7 cellular contexts compared by ENCODE assay signal in genomic region chr3:197734667-197735318, GRCh38. TPM values are rescaled to one million over a fixed set of nuclear protein-coding genes. Genes with fewer than 3 reads are reported as not detected.
A peak's percentile ranks its signal among the peaks of the same experiment; 100 is the strongest.
DNase-seq lines count a peak whose midpoint lies in the region; ATAC-seq and TF ChIP-seq lines count a peak whose summit lies in the region.

No MANE protein-coding gene starts in this region.

- no peaks in the 10 kb centered on the region for H3K9me2 ChIP-seq in PC-9 (ENCODE audit: insufficient read depth)

- no peak overlapping the region for H3K4me3 ChIP-seq in PC-9
- H3K4me3 ChIP-seq in osteoblast (ENCODE audit: insufficient read depth, low read length): no peak overlapping the region

- CTCF ChIA-PET in PC-9 (lab: Charles Lee): interaction anchor here (0.6 kb wide), 1 partner anchor 1207 kb away, joined by 3 read pairs; no protein-coding TSS in a partner anchor

- H3K27ac ChIP-seq in PC-9 (no peak overlapping the region), osteoblast (ENCODE audit: low read depth, low read length) (peak overlapping the region; percentile 11)

- no TSS peak for BruUV-seq in PC-9 (replicated peaks; lab: Mats Ljungman, UMichigan)

- peaks cover 19% of the 10 kb centered on the region for H3F3A ChIP-seq in PC-9 (ENCODE audit: insufficient read depth, low read depth)

- no peaks in the 10 kb centered on the region for H4K20me1 ChIP-seq in PC-9 (ENCODE audit: insufficient read depth)
- H4K20me1 ChIP-seq in osteoblast (ENCODE audit: insufficient read depth, low read length): no peaks in the 10 kb centered on the region

- ATAC-seq in GM19023 (IDR thresholded peaks at IDR 0.05; ENCODE audit: unreplicated experiment): peak; percentile 29
- ATAC-seq in HG02852 (IDR thresholded peaks at IDR 0.05; ENCODE audit: unreplicated experiment): peak; percentile 34

- H3K4me2 ChIP-seq in PC-9 (peak overlapping the region; percentile 97), osteoblast (ENCODE audit: insufficient read depth, low read length) (no peak overlapping the region)

- H3K4me1 ChIP-seq in PC-9 (replicated peaks; ENCODE audit: insufficient read depth): peaks cover 28% of the 10 kb centered on the region
- peaks cover 20% of the 10 kb centered on the region for H3K4me1 ChIP-seq in osteoblast (ENCODE audit: insufficient read depth, low read length)

- POLR2A ChIA-PET in PC-9 (lab: Charles Lee; ENCODE audit: unreplicated experiment): interaction anchor here (0.5 kb wide), 1 partner anchor 19 kb away, joined by 3 read pairs; no protein-coding TSS in a partner anchor

- intact Hi-C loops in PC-9 (cut with micrococcal nuclease; ENCODE audit: unreplicated experiment): no loop called here

- H3K27me3 ChIP-seq in PC-9 (ENCODE audit: insufficient read depth, low read depth) (no peaks in the 10 kb centered on the region), osteoblast (ENCODE audit: insufficient read depth, low read length) (no peaks in the 10 kb centered on the region)

- no peaks in the 10 kb centered on the region for H3K36me3 ChIP-seq in PC-9 (ENCODE audit: low read depth)
- H3K36me3 ChIP-seq in osteoblast (ENCODE audit: insufficient read depth, low read length): no peaks in the 10 kb centered on the region

- no peak overlapping the region for H2AFZ ChIP-seq in PC-9
- no peak overlapping the region for H2AFZ ChIP-seq in osteoblast (ENCODE audit: low read length)

- no peak for TF ChIP-seq CTCF in PC-9 (conservative IDR thresholded peaks at IDR 0.05)
- TF ChIP-seq CTCF in osteoblast (IDR thresholded peaks at IDR 0.05; ENCODE audit: extremely low read depth, low read depth, low read length): no peak

- no peaks in the 10 kb centered on the region for H3K9me3 ChIP-seq in PC-9 (ENCODE audit: insufficient read depth, low read depth)
- H3K9me3 ChIP-seq in osteoblast (ENCODE audit: low read depth, low read length): no peaks in the 10 kb centered on the region

- H3K79me2 ChIP-seq in PC-9 (ENCODE audit: low read depth) (peaks cover 27% of the 10 kb centered on the region), osteoblast (ENCODE audit: insufficient read depth, low read length) (peaks cover 40% of the 10 kb centered on the region)

- no peak for DNase-seq in PC-9
- DNase-seq in osteoblast (ENCODE audit: insufficient read length, low spot score, missing footprints): peak; percentile 71
- DNase-seq in HK-2 (ENCODE audit: unreplicated experiment): no peak
- DNase-seq in islet precursor cell: no peak
- DNase-seq in DMS 273 (lab: John Stamatoyannopoulos, UW; ENCODE audit: unreplicated experiment): no peak

RNA-seq across cellular contexts. Expression of gene RUBCN, which starts 1.9 kb away (rescaled TPM):
- total RNA-seq in PC-9 (2021) (34.2 and 41.1 TPM in 2 replicates), osteoblast (19.7 and 23.2 TPM in 2 replicates)

RNA-seq across cellular contexts. Expression of gene FYTTD1, which starts 14.9 kb away (rescaled TPM):
- 75.4 and 78.3 TPM in 2 replicates for total RNA-seq in PC-9 (2021)
- total RNA-seq in osteoblast: 41.3 and 42.0 TPM in 2 replicates

RNA-seq across cellular contexts. Expression of gene LRCH3, which starts 56.3 kb away (rescaled TPM):
- total RNA-seq in PC-9 (2021) (51.9 and 71.5 TPM in 2 replicates), osteoblast (61.9 and 91.6 TPM in 2 replicates)
